1 cellular context compared by ENCODE assay signal in the genomic region with DNA sequence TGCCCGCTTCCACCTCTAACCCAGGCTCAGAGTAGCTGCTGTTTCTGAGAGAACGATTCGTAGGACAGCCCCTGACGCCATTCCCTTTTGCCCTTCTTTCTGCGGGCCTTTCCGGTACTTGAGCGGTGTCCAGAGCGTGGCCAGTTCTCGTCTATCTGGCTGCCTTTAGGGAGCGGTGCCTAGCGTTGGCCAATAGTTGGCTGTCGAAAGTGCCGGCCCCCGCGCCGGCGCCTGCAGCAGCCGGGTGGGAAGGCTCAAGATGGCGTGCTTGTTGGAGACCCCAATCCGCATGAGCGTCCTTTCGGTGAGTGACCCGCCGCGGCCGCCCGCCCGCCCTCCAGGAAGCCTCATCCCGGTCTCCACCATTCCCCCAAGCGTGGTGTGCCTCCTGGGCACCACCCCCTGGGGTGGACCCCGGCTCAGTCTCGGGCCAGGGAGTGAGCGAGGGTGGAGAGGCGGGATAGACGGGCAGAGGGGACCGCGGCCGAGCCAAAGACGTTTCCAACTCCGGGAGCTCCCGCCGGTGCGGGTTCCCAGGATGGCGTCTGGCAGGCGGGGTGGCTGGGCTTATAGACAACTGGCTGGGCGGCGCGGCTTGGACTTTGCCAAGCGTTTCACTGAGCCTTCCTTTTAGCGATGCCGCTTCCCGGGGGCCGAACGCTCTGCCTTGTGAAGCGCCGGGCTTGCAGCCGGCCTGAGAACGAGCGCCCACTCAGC.
TF ChIP-seq lines count a peak whose summit lies in the region.

A gene with protein sequence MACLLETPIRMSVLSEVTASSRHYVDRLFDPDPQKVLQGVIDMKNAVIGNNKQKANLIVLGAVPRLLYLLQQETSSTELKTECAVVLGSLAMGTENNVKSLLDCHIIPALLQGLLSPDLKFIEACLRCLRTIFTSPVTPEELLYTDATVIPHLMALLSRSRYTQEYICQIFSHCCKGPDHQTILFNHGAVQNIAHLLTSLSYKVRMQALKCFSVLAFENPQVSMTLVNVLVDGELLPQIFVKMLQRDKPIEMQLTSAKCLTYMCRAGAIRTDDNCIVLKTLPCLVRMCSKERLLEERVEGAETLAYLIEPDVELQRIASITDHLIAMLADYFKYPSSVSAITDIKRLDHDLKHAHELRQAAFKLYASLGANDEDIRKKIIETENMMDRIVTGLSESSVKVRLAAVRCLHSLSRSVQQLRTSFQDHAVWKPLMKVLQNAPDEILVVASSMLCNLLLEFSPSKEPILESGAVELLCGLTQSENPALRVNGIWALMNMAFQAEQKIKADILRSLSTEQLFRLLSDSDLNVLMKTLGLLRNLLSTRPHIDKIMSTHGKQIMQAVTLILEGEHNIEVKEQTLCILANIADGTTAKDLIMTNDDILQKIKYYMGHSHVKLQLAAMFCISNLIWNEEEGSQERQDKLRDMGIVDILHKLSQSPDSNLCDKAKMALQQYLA (plus strand): TSS at position 6 of the 717 bp plus-strand sequence. CDS start 254 bp downstream, at position 260.

TF ChIP-seq in HepG2, 621 proteins besides CTCF, POLR2A, EP300 and RAD21 (continued from another document and continues in another):
- TF ChIP-seq, protein P1, sequence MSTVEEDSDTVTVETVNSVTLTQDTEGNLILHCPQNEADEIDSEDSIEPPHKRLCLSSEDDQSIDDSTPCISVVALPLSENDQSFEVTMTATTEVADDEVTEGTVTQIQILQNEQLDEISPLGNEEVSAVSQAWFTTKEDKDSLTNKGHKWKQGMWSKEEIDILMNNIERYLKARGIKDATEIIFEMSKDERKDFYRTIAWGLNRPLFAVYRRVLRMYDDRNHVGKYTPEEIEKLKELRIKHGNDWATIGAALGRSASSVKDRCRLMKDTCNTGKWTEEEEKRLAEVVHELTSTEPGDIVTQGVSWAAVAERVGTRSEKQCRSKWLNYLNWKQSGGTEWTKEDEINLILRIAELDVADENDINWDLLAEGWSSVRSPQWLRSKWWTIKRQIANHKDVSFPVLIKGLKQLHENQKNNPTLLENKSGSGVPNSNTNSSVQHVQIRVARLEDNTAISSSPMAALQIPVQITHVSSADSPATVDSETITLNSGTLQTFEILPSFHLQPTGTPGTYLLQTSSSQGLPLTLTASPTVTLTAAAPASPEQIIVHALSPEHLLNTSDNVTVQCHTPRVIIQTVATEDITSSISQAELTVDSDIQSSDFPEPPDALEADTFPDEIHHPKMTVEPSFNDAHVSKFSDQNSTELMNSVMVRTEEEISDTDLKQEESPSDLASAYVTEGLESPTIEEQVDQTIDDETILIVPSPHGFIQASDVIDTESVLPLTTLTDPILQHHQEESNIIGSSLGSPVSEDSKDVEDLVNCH (CRISPR knock-in tag; IDR thresholded peaks at IDR 0.05) = no peak
- TF ChIP-seq KDM2A (CRISPR knock-in tag; IDR thresholded peaks at IDR 0.05; ENCODE audit: borderline replicate concordance, low read depth) (peak; percentile 97), ZNF253 (CRISPR knock-in tag; IDR thresholded peaks at IDR 0.05; ENCODE audit: borderline replicate concordance) (no peak; the same call in 1 of the 2 replicates), ARID2 (CRISPR knock-in tag; IDR thresholded peaks at IDR 0.05; ENCODE audit: borderline replicate concordance) (peak; percentile 45; the same call in 1 of the 2 replicates), ZNF160 (CRISPR knock-in tag; IDR thresholded peaks at IDR 0.05) (no peak), ATM (IDR thresholded peaks at IDR 0.05; ENCODE audit: borderline replicate concordance) (no peak), CENPT (CRISPR knock-in tag; IDR thresholded peaks at IDR 0.05; ENCODE audit: low read depth) (no peak), ZNF292 (CRISPR knock-in tag; IDR thresholded peaks at IDR 0.05; ENCODE audit: borderline replicate concordance, low read depth) (peak; percentile 29; the same call in 1 of the 2 replicates), BCL6 (CRISPR knock-in tag; IDR thresholded peaks at IDR 0.05) (peak; percentile 5; the same call in 1 of the 2 replicates), ZNF296 (CRISPR knock-in tag; conservative IDR thresholded peaks at IDR 0.05) (no peak), ZNF382 (CRISPR knock-in tag; IDR thresholded peaks at IDR 0.05; ENCODE audit: borderline replicate concordance) (no peak), ESRRA (CRISPR knock-in tag; IDR thresholded peaks at IDR 0.05; ENCODE audit: low read depth) (peak; percentile 31; the same call in 1 of the 2 replicates), ZNF24 (IDR thresholded peaks at IDR 0.05) (no peak), MED8 (CRISPR knock-in tag; IDR thresholded peaks at IDR 0.05; ENCODE audit: insufficient replicate concordance) (no peak), ATRX (CRISPR knock-in tag; IDR thresholded peaks at IDR 0.05; ENCODE audit: borderline replicate concordance) (no peak), ZNF776 (CRISPR knock-in tag; IDR thresholded peaks at IDR 0.05) (peak; percentile 58; the same call in 1 of the 2 replicates), KLF6 (CRISPR knock-in tag; IDR thresholded peaks at IDR 0.05) (0 out of 2 replicates have a peak, but pooled peaks have one; percentile 43), ZNF570 (CRISPR knock-in tag; IDR thresholded peaks at IDR 0.05; ENCODE audit: borderline replicate concordance) (no peak), NR2F1 (CRISPR knock-in tag; IDR thresholded peaks at IDR 0.05) (peak in 1 of 2 experiments; percentile 35; a peak in 1 of 4 replicates), HNRNPH1 (optimal IDR thresholded peaks at IDR 0.05; ENCODE audit: low read depth, low read length) (no peak), ZFYVE20 (CRISPR knock-in tag; IDR thresholded peaks at IDR 0.05; ENCODE audit: borderline replicate concordance, low read depth) (no peak), ZNF282 (IDR thresholded peaks at IDR 0.05; ENCODE audit: partially characterized antibody) (no peak), ZNF619 (CRISPR knock-in tag; IDR thresholded peaks at IDR 0.05) (no peak), TOPORS (CRISPR knock-in tag; IDR thresholded peaks at IDR 0.05) (0 out of 2 replicates have a peak, but pooled peaks have one; percentile 19), ZFAT (CRISPR knock-in tag; conservative IDR thresholded peaks at IDR 0.05) (peak; percentile 100), ZNF589 (CRISPR knock-in tag; conservative IDR thresholded peaks at IDR 0.05) (peak; percentile 77; the same call in 1 of the 2 replicates), ZMYM4 (CRISPR knock-in tag; IDR thresholded peaks at IDR 0.05) (peak; percentile 64; the same call in 1 of the 2 replicates), ZBTB20 (CRISPR knock-in tag; IDR thresholded peaks at IDR 0.05; ENCODE audit: borderline replicate concordance, low read depth) (no peak), TP53 (CRISPR knock-in tag; conservative IDR thresholded peaks at IDR 0.05) (no peak), ZNF878 (CRISPR knock-in tag; IDR thresholded peaks at IDR 0.05) (no peak), KMT2B (CRISPR knock-in tag; IDR thresholded peaks at IDR 0.05) (peak; percentile 98), ZNF652 (CRISPR knock-in tag; IDR thresholded peaks at IDR 0.05; ENCODE audit: borderline replicate concordance, low read depth) (no peak), ZNF235 (CRISPR knock-in tag; IDR thresholded peaks at IDR 0.05; ENCODE audit: borderline replicate concordance) (no peak), ZNF232 (CRISPR knock-in tag; IDR thresholded peaks at IDR 0.05; ENCODE audit: borderline replicate concordance) (peak; percentile 56; the same call in 1 of the 2 replicates)
- TF ChIP-seq, protein P2, sequence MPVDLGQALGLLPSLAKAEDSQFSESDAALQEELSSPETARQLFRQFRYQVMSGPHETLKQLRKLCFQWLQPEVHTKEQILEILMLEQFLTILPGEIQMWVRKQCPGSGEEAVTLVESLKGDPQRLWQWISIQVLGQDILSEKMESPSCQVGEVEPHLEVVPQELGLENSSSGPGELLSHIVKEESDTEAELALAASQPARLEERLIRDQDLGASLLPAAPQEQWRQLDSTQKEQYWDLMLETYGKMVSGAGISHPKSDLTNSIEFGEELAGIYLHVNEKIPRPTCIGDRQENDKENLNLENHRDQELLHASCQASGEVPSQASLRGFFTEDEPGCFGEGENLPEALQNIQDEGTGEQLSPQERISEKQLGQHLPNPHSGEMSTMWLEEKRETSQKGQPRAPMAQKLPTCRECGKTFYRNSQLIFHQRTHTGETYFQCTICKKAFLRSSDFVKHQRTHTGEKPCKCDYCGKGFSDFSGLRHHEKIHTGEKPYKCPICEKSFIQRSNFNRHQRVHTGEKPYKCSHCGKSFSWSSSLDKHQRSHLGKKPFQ (CRISPR knock-in tag; IDR thresholded peaks at IDR 0.05; ENCODE audit: insufficient replicate concordance) = peak; percentile 87
- TF ChIP-seq, protein P3, sequence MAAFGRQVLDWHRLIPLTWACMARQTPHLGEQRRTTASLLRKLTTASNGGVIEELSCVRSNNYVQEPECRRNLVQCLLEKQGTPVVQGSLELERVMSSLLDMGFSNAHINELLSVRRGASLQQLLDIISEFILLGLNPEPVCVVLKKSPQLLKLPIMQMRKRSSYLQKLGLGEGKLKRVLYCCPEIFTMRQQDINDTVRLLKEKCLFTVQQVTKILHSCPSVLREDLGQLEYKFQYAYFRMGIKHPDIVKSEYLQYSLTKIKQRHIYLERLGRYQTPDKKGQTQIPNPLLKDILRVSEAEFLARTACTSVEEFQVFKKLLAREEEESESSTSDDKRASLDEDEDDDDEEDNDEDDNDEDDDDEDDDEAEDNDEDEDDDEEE (CRISPR knock-in tag; IDR thresholded peaks at IDR 0.05) = 0 out of 2 replicates have a peak, but pooled peaks have one; percentile 59
- TF ChIP-seq, protein P4, sequence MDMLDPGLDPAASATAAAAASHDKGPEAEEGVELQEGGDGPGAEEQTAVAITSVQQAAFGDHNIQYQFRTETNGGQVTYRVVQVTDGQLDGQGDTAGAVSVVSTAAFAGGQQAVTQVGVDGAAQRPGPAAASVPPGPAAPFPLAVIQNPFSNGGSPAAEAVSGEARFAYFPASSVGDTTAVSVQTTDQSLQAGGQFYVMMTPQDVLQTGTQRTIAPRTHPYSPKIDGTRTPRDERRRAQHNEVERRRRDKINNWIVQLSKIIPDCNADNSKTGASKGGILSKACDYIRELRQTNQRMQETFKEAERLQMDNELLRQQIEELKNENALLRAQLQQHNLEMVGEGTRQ (IDR thresholded peaks at IDR 0.05; ENCODE audit: low read depth, low read length) = no peak
- TF ChIP-seq, protein P4 (CRISPR knock-in tag; IDR thresholded peaks at IDR 0.05; ENCODE audit: borderline replicate concordance) = no peak
- TF ChIP-seq, protein P5, sequence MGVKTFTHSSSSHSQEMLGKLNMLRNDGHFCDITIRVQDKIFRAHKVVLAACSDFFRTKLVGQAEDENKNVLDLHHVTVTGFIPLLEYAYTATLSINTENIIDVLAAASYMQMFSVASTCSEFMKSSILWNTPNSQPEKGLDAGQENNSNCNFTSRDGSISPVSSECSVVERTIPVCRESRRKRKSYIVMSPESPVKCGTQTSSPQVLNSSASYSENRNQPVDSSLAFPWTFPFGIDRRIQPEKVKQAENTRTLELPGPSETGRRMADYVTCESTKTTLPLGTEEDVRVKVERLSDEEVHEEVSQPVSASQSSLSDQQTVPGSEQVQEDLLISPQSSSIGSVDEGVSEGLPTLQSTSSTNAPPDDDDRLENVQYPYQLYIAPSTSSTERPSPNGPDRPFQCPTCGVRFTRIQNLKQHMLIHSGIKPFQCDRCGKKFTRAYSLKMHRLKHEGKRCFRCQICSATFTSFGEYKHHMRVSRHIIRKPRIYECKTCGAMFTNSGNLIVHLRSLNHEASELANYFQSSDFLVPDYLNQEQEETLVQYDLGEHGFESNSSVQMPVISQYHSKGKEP (CRISPR knock-in tag; IDR thresholded peaks at IDR 0.05) = 0 out of 2 replicates have a peak, but pooled peaks have one; percentile 50
- TF ChIP-seq, protein P6, sequence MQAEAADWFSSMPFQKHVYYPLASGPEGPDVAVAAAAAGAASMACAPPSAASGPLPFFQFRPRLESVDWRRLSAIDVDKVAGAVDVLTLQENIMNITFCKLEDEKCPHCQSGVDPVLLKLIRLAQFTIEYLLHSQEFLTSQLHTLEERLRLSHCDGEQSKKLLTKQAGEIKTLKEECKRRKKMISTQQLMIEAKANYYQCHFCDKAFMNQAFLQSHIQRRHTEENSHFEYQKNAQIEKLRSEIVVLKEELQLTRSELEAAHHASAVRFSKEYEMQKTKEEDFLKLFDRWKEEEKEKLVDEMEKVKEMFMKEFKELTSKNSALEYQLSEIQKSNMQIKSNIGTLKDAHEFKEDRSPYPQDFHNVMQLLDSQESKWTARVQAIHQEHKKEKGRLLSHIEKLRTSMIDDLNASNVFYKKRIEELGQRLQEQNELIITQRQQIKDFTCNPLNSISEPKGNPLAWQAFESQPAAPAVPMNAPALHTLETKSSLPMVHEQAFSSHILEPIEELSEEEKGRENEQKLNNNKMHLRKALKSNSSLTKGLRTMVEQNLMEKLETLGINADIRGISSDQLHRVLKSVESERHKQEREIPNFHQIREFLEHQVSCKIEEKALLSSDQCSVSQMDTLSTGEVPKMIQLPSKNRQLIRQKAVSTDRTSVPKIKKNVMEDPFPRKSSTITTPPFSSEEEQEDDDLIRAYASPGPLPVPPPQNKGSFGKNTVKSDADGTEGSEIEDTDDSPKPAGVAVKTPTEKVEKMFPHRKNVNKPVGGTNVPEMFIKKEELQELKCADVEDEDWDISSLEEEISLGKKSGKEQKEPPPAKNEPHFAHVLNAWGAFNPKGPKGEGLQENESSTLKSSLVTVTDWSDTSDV (CRISPR knock-in tag; IDR thresholded peaks at IDR 0.05) = 0 out of 2 replicates have a peak, but pooled peaks have one; percentile 21
- TF ChIP-seq, protein P7, sequence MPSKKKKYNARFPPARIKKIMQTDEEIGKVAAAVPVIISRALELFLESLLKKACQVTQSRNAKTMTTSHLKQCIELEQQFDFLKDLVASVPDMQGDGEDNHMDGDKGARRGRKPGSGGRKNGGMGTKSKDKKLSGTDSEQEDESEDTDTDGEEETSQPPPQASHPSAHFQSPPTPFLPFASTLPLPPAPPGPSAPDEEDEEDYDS (CRISPR knock-in tag; IDR thresholded peaks at IDR 0.05) = no peak; the same call in 1 of the 2 replicates
- TF ChIP-seq, protein P8, sequence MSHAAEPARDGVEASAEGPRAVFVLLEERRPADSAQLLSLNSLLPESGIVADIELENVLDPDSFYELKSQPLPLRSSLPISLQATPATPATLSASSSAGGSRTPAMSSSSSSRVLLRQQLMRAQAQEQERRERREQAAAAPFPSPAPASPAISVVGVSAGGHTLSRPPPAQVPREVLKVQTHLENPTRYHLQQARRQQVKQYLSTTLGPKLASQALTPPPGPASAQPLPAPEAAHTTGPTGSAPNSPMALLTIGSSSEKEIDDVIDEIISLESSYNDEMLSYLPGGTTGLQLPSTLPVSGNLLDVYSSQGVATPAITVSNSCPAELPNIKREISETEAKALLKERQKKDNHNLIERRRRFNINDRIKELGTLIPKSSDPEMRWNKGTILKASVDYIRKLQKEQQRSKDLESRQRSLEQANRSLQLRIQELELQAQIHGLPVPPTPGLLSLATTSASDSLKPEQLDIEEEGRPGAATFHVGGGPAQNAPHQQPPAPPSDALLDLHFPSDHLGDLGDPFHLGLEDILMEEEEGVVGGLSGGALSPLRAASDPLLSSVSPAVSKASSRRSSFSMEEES (CRISPR knock-in tag; IDR thresholded peaks at IDR 0.05) = no peak
- TF ChIP-seq, protein P9, sequence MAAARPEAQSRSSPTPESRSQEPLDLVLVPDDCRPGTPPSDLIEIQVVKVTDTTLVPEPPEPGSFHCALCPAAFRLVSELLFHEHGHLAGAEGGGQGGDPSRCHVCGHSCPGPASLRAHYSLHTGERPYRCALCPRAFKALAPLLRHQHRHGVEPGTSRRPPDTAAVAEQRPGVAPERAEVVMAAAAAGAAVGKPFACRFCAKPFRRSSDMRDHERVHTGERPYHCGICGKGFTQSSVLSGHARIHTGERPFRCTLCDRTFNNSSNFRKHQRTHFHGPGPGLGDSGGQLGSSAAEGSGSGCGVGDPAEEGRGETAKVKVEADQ (CRISPR knock-in tag; IDR thresholded peaks at IDR 0.05; ENCODE audit: borderline replicate concordance) = no peak; the same call in 1 of the 2 replicates
